Comparison of ENCODE assay signal across 7 cellular contexts in genomic region chr17:73331060-73331459, GRCh38.
"Had no signal": no experiment of that assay in that cellular context is flagged by ENCODE, and none has a peak within 500 bp of the region (broad histone marks: within the 10 kb centered on the region; RNA-seq: fewer than 3 reads in every experiment).

No MANE protein-coding gene starts in this region.

- FAIRE-seq: HTR-8/SVneo had no signal

- H3K36me3 Mint-ChIP-seq: IgD-negative memory B cell had no signal

- DNase-seq: IMR-90, KBM-7, KG1 had no signal

- H3K9me3 Mint-ChIP-seq: IgD-negative memory B cell had no signal

- H3K27ac ChIP-seq: HL-60, KMS-11 had no signal

- H3K27ac Mint-ChIP-seq: IgD-negative memory B cell had no signal

- H3K9ac ChIP-seq: KMS-11 had no signal

- H3K4me2 ChIP-seq: KMS-11 had no signal
